In the genomic region with DNA sequence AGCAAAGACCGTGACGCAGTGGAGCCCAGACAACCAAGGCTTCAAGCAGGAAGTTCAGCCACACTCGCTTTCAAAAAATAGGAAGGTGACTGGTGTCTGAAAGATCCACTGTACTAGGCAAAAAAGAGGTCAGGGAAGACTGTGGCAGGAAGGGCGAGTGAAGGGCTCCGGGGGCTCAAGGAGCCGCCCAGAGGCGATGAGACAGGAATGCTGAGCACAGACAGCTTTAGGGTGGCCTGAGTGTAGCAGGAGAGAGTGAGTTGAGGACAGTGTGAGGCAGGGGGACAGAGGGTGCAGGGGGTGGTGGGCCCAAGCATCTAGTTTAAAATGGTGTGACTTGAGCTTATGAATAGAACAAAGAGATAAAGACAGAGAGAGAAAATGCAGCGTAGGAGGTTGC, we compare ENCODE assay signal across 20 cellular contexts.
DNase-seq lines count a peak whose midpoint lies in the region; ATAC-seq and TF ChIP-seq lines count a peak whose summit lies in the region.
"Had no signal": no experiment of that assay in that cellular context is flagged by ENCODE, and none has a peak within 500 bp of the region (broad histone marks: within the 10 kb centered on the region; RNA-seq: fewer than 3 reads in every experiment).

No MANE protein-coding gene starts in this region.

- POLR2A ChIA-PET in activated CD8-positive, alpha-beta T cell treated with anti-CD3 and anti-CD28 coated beads, Interleukin-2, amount 10 ng/mL, durations not matched to agents 7 days and 5 days (lab: Charles Lee) = no interaction called here

- no peaks in the 10 kb centered on the region for H3K9me3 ChIP-seq in WERI-Rb-1 (ENCODE audit: severe bottlenecking)
- H3K9me3 ChIP-seq: SJSA1 had no signal

- no peak overlapping the region for H3K4me3 Mint-ChIP-seq in neural crest cell
- no peak overlapping the region for H3K4me3 Mint-ChIP-seq in endothelial cell (ENCODE audit: unreplicated experiment)
- H3K4me3 Mint-ChIP-seq in activated CD8-positive, alpha-beta T cell treated with anti-CD3 and anti-CD28 coated beads, Interleukin-2, amount 10 ng/mL, durations not matched to agents 7 days and 5 days = no peak overlapping the region
- H3K4me3 Mint-ChIP-seq: CD4-positive, alpha-beta T cell had no signal

- no peaks in the 10 kb centered on the region for H3K36me3 Mint-ChIP-seq in neural crest cell (ENCODE audit: low read depth)
- no peaks in the 10 kb centered on the region for H3K36me3 Mint-ChIP-seq in endothelial cell (ENCODE audit: low read depth, unreplicated experiment)
- no peaks in the 10 kb centered on the region for H3K36me3 Mint-ChIP-seq in activated CD8-positive, alpha-beta T cell treated with anti-CD3 and anti-CD28 coated beads, Interleukin-2, amount 10 ng/mL, durations not matched to agents 7 days and 5 days (ENCODE audit: low read depth)

- H3K27me3 Mint-ChIP-seq in neural crest cell (ENCODE audit: low read depth) (no peaks in the 10 kb centered on the region), endothelial cell (ENCODE audit: unreplicated experiment) (peaks cover 2% of the 10 kb centered on the region)
- H3K27me3 Mint-ChIP-seq in activated CD8-positive, alpha-beta T cell treated with anti-CD3 and anti-CD28 coated beads, Interleukin-2, amount 10 ng/mL, durations not matched to agents 7 days and 5 days (ENCODE audit: low read depth) = no peaks in the 10 kb centered on the region

- H3K9me3 Mint-ChIP-seq in neural crest cell (no peaks in the 10 kb centered on the region), endothelial cell (ENCODE audit: unreplicated experiment) (no peaks in the 10 kb centered on the region)
- no peaks in the 10 kb centered on the region for H3K9me3 Mint-ChIP-seq in activated CD8-positive, alpha-beta T cell treated with anti-CD3 and anti-CD28 coated beads, Interleukin-2, amount 10 ng/mL, durations not matched to agents 7 days and 5 days (ENCODE audit: insufficient read depth)
- H3K9me3 Mint-ChIP-seq: CD4-positive, alpha-beta T cell had no signal

- TF ChIP-seq CTCF in WERI-Rb-1 (IDR thresholded peaks at IDR 0.05; ENCODE audit: low read depth, low read length) (peak; percentile 31; the same call in 1 of the 2 replicates), neural crest cell (conservative IDR thresholded peaks at IDR 0.05) (no peak), endothelial cell (IDR thresholded peaks at IDR 0.05; ENCODE audit: unreplicated experiment) (no peak)

- no peak overlapping the region for H3K4me3 ChIP-seq in WERI-Rb-1 (ENCODE audit: low read depth, low read length)
- H3K4me3 ChIP-seq: GM12878, GM23248, SJSA1 had no signal

- CTCF ChIA-PET in activated CD8-positive, alpha-beta T cell treated with anti-CD3 and anti-CD28 coated beads, Interleukin-2, amount 10 ng/mL, durations not matched to agents 7 days and 5 days (lab: Charles Lee) = no interaction called here

- H3K27me3 ChIP-seq in WERI-Rb-1 (ENCODE audit: insufficient read depth, low read depth, severe bottlenecking) = no peaks in the 10 kb centered on the region
- H3K27me3 ChIP-seq: SJSA1 had no signal

- no peaks in the 10 kb centered on the region for H3K36me3 ChIP-seq in WERI-Rb-1
- H3K36me3 ChIP-seq: SJSA1 had no signal

- H3K27ac Mint-ChIP-seq in neural crest cell (ENCODE audit: unreplicated experiment) (no peak overlapping the region), endothelial cell (ENCODE audit: unreplicated experiment) (no peak overlapping the region)
- no peak overlapping the region for H3K27ac Mint-ChIP-seq in activated CD8-positive, alpha-beta T cell treated with anti-CD3 and anti-CD28 coated beads, Interleukin-2, amount 10 ng/mL, durations not matched to agents 7 days and 5 days
- H3K27ac Mint-ChIP-seq: CD4-positive, alpha-beta T cell had no signal

- DNase-seq in WERI-Rb-1 (no peak), iPS-NIHi11 (ENCODE audit: low spot score) (peak; percentile 23), neural crest cell (ENCODE audit: low read depth, low spot score) (peak; percentile 12), endothelial cell (ENCODE audit: low spot score) (no peak)
- no peak for DNase-seq in activated CD8-positive, alpha-beta T cell treated with anti-CD3 and anti-CD28 coated beads, Interleukin-2, amount 10 ng/mL, durations not matched to agents 7 days and 5 days
- DNase-seq: CD4-positive, alpha-beta T cell; COR-L47; DMS 273 treated with DMSO at 0.1 percent for 48 hours; DMS79 treated with DMSO at 0.1 percent for 48 hours; GM23248; IMR-90; NCI-H1105; NCI-H2029 treated with DMSO at 0.1 percent for 48 hours; NCI-H524 treated with DMSO at 0.1 percent for 48 hours; OCI-M1 had no signal

- H3K4me1 Mint-ChIP-seq in neural crest cell (peaks cover 37% of the 10 kb centered on the region), endothelial cell (ENCODE audit: unreplicated experiment) (peaks cover 9% of the 10 kb centered on the region)
- no peaks in the 10 kb centered on the region for H3K4me1 Mint-ChIP-seq in activated CD8-positive, alpha-beta T cell treated with anti-CD3 and anti-CD28 coated beads, Interleukin-2, amount 10 ng/mL, durations not matched to agents 7 days and 5 days (ENCODE audit: low read depth)

- H3K27ac ChIP-seq in WERI-Rb-1 = no peak overlapping the region
- H3K27ac ChIP-seq: GM23248, KMS-11, SJSA1 had no signal

- ATAC-seq in GM19324 (IDR thresholded peaks at IDR 0.05; ENCODE audit: low FRiP score, unreplicated experiment) (no peak), HG02870 (IDR thresholded peaks at IDR 0.05; ENCODE audit: unreplicated experiment) (no peak)
- no peak for ATAC-seq in activated CD8-positive, alpha-beta T cell treated with anti-CD3 and anti-CD28 coated beads, Interleukin-2, amount 10 ng/mL, durations not matched to agents 7 days and 5 days
- ATAC-seq: GM12878 had no signal

Comparison
In these comparisons a context has a peak if more than half of its experiments do, and no peak if none do; other contexts are left out.
1. DNase-seq: peak in iPS-NIHi11 (single experiment) and neural crest cell (single experiment); none in WERI-Rb-1 (single experiment), endothelial cell (single experiment) and activated CD8-positive, alpha-beta T cell treated with anti-CD3 and anti-CD28 coated beads, Interleukin-2, amount 10 ng/mL, durations not matched to agents 7 days and 5 days (single experiment).